In the genomic region with DNA sequence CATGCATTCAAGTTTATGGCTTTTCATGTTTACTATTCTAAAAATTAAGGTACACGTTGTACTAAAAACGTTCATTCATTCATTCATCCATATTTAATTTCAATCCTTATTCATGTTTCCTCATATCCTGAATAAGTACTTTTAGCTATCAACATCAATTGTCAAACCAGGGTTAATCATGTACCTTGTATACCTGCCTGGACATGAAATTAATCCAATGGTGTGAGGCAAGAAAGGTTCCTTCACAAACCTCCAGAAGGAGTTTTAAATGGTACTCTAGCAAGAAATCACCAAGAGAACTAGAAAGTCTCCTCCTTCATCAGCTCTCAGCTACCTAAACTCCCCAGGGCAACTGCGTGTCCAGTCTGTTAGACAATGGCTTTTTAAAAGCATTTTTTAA, we compare ENCODE assay signal across 19 cellular contexts.
"Had no signal": no experiment of that assay in that cellular context is flagged by ENCODE, and none has a peak within 500 bp of the region (broad histone marks: within the 10 kb centered on the region; RNA-seq: fewer than 3 reads in every experiment).

No MANE protein-coding gene starts in this region.

- DNase-seq: activated CD4-positive, alpha-beta memory T cell treated with anti-CD3 and anti-CD28 coated beads for 36 hours; activated CD4-positive, CD25-positive, alpha-beta regulatory T cell treated with anti-CD3 and anti-CD28 coated beads, Interleukin-2, amount 50 U/mL, for 72 hours; activated effector memory CD4-positive, alpha-beta T cell treated with anti-CD3 and anti-CD28 coated beads, Interleukin-2, amount 50 U/mL, for 16 hours; activated T-cell treated with anti-CD3 and anti-CD28 coated beads, Interleukin-2, amount 50 U/mL, for 4 hours; cerebellar nuclear complex; dermis blood vessel endothelial cell; endodermal cell; immature natural killer cell; left cardiac atrium; lower lobe of right lung; natural killer cell; spleen; stimulated activated CD4-positive, alpha-beta T cell treated with anti-CD3 and anti-CD28 coated beads, Interleukin-1b, Interleukin-23, amount 100 ng/mL, for 48 hours; stimulated activated naive B cell treated with anti-CD40 and anti-IgM and Interleukin-4, amounts not matched to agents 10 μg/mL and 1 μg/mL and 100 μg/mL, for 72 hours; upper lobe of right lung had no signal

- H3K27me3 Mint-ChIP-seq: activated CD4-positive, alpha-beta memory T cell treated with anti-CD3 and anti-CD28 coated beads for 36 hours; stimulated activated naive B cell treated with anti-CD40 and anti-IgM and Interleukin-4, amounts not matched to agents 10 μg/mL and 1 μg/mL and 100 μg/mL, for 72 hours had no signal

- H3K27ac Mint-ChIP-seq: activated CD4-positive, alpha-beta memory T cell treated with anti-CD3 and anti-CD28 coated beads for 36 hours; endodermal cell; immature natural killer cell; natural killer cell; stimulated activated naive B cell treated with anti-CD40 and anti-IgM and Interleukin-4, amounts not matched to agents 10 μg/mL and 1 μg/mL and 100 μg/mL, for 72 hours; T-helper 2 cell treated with Interferon-gamma antibody and Interleukin-4, amounts not matched to agents 5 μg/mL and 100 μg/mL, for 36 hours had no signal

- H3K9me3 ChIP-seq: prostate gland, upper lobe of right lung had no signal

- H3K4me3 ChIP-seq: esophagus muscularis mucosa, lower lobe of right lung, prostate gland, spleen, upper lobe of right lung had no signal

- H3K27ac ChIP-seq: esophagus muscularis mucosa, lower lobe of right lung, prostate gland, spleen, upper lobe of right lung had no signal

- H3K27me3 ChIP-seq: esophagus muscularis mucosa, spleen, upper lobe of right lung had no signal

- H3K36me3 Mint-ChIP-seq: natural killer cell had no signal

- ATAC-seq: activated T-cell treated with anti-CD3 and anti-CD28 coated beads, Interleukin-2, amount 50 U/mL, for 4 hours; left cardiac atrium; lower lobe of right lung; natural killer cell; sciatic nerve; stimulated activated naive B cell treated with anti-CD40 and anti-IgM and Interleukin-4, amounts not matched to agents 10 μg/mL and 1 μg/mL and 100 μg/mL, for 72 hours; upper lobe of right lung had no signal

- H3K4me1 ChIP-seq: prostate gland, upper lobe of right lung had no signal

- H3K36me3 ChIP-seq: esophagus muscularis mucosa, lower lobe of right lung, prostate gland, upper lobe of right lung had no signal

- H3K4me3 Mint-ChIP-seq: activated CD4-positive, alpha-beta memory T cell treated with anti-CD3 and anti-CD28 coated beads for 36 hours; activated T-cell treated with anti-CD3 and anti-CD28 coated beads, Interleukin-2, amount 50 U/mL, for 4 hours; endodermal cell; immature natural killer cell; natural killer cell; stimulated activated naive B cell treated with anti-CD40 and anti-IgM and Interleukin-4, amounts not matched to agents 10 μg/mL and 1 μg/mL and 100 μg/mL, for 72 hours; T-helper 2 cell treated with Interferon-gamma antibody and Interleukin-4, amounts not matched to agents 5 μg/mL and 100 μg/mL, for 36 hours had no signal
